Comparison of ENCODE assay signal across 15 cellular contexts in genomic region chr4:2402941-2403340, GRCh38. TPM values are rescaled to one million over a fixed set of nuclear protein-coding genes. Genes with fewer than 3 reads are reported as not detected.
DNase-seq lines count a peak whose midpoint lies in the region; ATAC-seq and TF ChIP-seq lines count a peak whose summit lies in the region.
"Had no signal": no experiment of that assay in that cellular context is flagged by ENCODE, and none has a peak within 500 bp of the region (broad histone marks: within the 10 kb centered on the region; RNA-seq: fewer than 3 reads in every experiment).

No MANE protein-coding gene starts in this region.

- peak overlapping the region; percentile 78 for H3K4me3 Mint-ChIP-seq in CD4-positive, alpha-beta T cell
- no peak overlapping the region for H3K4me3 Mint-ChIP-seq in stimulated activated naive B cell treated with anti-CD40 and anti-IgM and Interleukin-4, amounts not matched to agents 10 μg/mL and 1 μg/mL and 100 μg/mL, for 72 hours

- H3K27me3 ChIP-seq in CD4-positive, alpha-beta T cell (ENCODE audit: control insufficient read depth, insufficient read depth, low read length), result no peaks in the 10 kb centered on the region
- H3K27me3 ChIP-seq in iPS-20b (ENCODE audit: insufficient read depth, low read length), result peaks cover 32% of the 10 kb centered on the region
- H3K27me3 ChIP-seq in parathyroid adenoma (ENCODE audit: control insufficient read depth, insufficient read depth, low read length), result no peaks in the 10 kb centered on the region
- no peaks in the 10 kb centered on the region for H3K27me3 ChIP-seq in MG63

- H3K27me3 Mint-ChIP-seq in CD4-positive, alpha-beta T cell, result no peaks in the 10 kb centered on the region
- peaks cover 43 to 49% of the 10 kb centered on the region in 2 donors for H3K27me3 Mint-ChIP-seq in stimulated activated naive B cell treated with anti-CD40 and anti-IgM and Interleukin-4, amounts not matched to agents 10 μg/mL and 1 μg/mL and 100 μg/mL, for 72 hours

- H3K4me1 ChIP-seq in iPS-20b (ENCODE audit: insufficient read depth, low read length) (peaks cover 5% of the 10 kb centered on the region), parathyroid adenoma (no peaks in the 10 kb centered on the region)

- H3K36me3 Mint-ChIP-seq in CD4-positive, alpha-beta T cell (ENCODE audit: low read depth), result no peaks in the 10 kb centered on the region
- no peaks in the 10 kb centered on the region for H3K36me3 Mint-ChIP-seq in stimulated activated naive B cell treated with anti-CD40 and anti-IgM and Interleukin-4, amounts not matched to agents 10 μg/mL and 1 μg/mL and 100 μg/mL, for 72 hours

- intact Hi-C loops in CD4-positive, alpha-beta T cell (cut with DNase I, micrococcal nuclease), result no loop called here

- H3K4me3 ChIP-seq in iPS-20b (ENCODE audit: low read length) (peak overlapping the region; percentile 65; the same call in 1 of the 2 replicates), parathyroid adenoma (ENCODE audit: low read depth, low read length) (no peak overlapping the region), MG63 (no peak overlapping the region)

- H3K79me2 ChIP-seq in parathyroid adenoma, result no peaks in the 10 kb centered on the region

- no peaks in the 10 kb centered on the region for H3K9me3 ChIP-seq in CD4-positive, alpha-beta T cell (ENCODE audit: control insufficient read depth, low read length)
- H3K9me3 ChIP-seq in iPS-20b (ENCODE audit: insufficient read depth, low read depth, low read length) (no peaks in the 10 kb centered on the region), parathyroid adenoma (ENCODE audit: control insufficient read depth, low read length) (no peaks in the 10 kb centered on the region), MG63 (no peaks in the 10 kb centered on the region)

- peaks cover 42% of the 10 kb centered on the region for H3K4me1 Mint-ChIP-seq in CD4-positive, alpha-beta T cell (ENCODE audit: low read depth)
- H3K4me1 Mint-ChIP-seq in stimulated activated naive B cell treated with anti-CD40 and anti-IgM and Interleukin-4, amounts not matched to agents 10 μg/mL and 1 μg/mL and 100 μg/mL, for 72 hours, result peaks cover 6 to 7% of the 10 kb centered on the region in 2 donors

- H3K27ac ChIP-seq in CD4-positive, alpha-beta T cell (ENCODE audit: low read depth, low read length), result no peak overlapping the region
- H3K27ac ChIP-seq in VCaP (peak overlapping the region; percentile 33), iPS-20b (ENCODE audit: low read length) (no peak overlapping the region), parathyroid adenoma (no peak overlapping the region)
- H3K27ac ChIP-seq: KMS-11 had no signal

- no peak for DNase-seq in CD4-positive, alpha-beta T cell
- no peak for DNase-seq in NCI-H1105 treated with DMSO at 0.1 percent for 48 hours (lab: John Stamatoyannopoulos, UW)
- DNase-seq in DMS53 (lab: John Stamatoyannopoulos, UW), result no peak
- DNase-seq in stimulated activated naive B cell treated with anti-CD40 and anti-IgM and Interleukin-4, amounts not matched to agents 10 μg/mL and 1 μg/mL and 100 μg/mL, for 72 hours, result no peak
- DNase-seq in MG63, result no peak
- DNase-seq: NCI-H748 treated with DMSO at 0.1 percent for 48 hours; stimulated activated CD4-positive, alpha-beta T cell treated with anti-CD3 and anti-CD28 coated beads, Interleukin-2, amount 100 ng/mL, for 48 hours had no signal

- CTCF ChIA-PET in CD4-positive, alpha-beta T cell (lab: Charles Lee), result interaction anchor here (1.3 to 3.3 kb wide), 3 partner anchors 10 to 16 kb away, joined by 3 to 14 read pairs (median 6); partner anchors contain the start of gene CFAP99

- TF ChIP-seq CTCF in CD4-positive, alpha-beta T cell (IDR thresholded peaks at IDR 0.05), result no peak
- TF ChIP-seq CTCF in VCaP (conservative IDR thresholded peaks at IDR 0.05) (no peak), parathyroid adenoma (IDR thresholded peaks at IDR 0.05) (no peak)

- POLR2A ChIA-PET in CD4-positive, alpha-beta T cell (lab: Charles Lee), result interaction anchor here (1.0 to 2.6 kb wide), 5 partner anchors 8 to 141 kb away, joined by 3 to 20 read pairs (median 3); partner anchors contain the start of genes CFAP99, MXD4 and ZFYVE28

- no peak overlapping the region for H2AFZ ChIP-seq in parathyroid adenoma

- no peak for ATAC-seq in CD4-positive, alpha-beta T cell (ENCODE audit: poor library complexity)
- ATAC-seq in stimulated activated naive B cell treated with anti-CD40 and anti-IgM and Interleukin-4, amounts not matched to agents 10 μg/mL and 1 μg/mL and 100 μg/mL, for 72 hours (replicated peaks), result no peak

- peak overlapping the region; percentile 65 for H3K4me2 ChIP-seq in parathyroid adenoma (ENCODE audit: low read length)
- H3K4me2 ChIP-seq: KMS-11 had no signal

- H3K9ac ChIP-seq in iPS-20b (ENCODE audit: low read depth, low read length) (peak overlapping the region; percentile 37; the same call in 1 of the 2 replicates), parathyroid adenoma (no peak overlapping the region)
- H3K9ac ChIP-seq: KMS-11 had no signal

- H3K36me3 ChIP-seq in iPS-20b (ENCODE audit: insufficient read depth, low read depth, low read length) (no peaks in the 10 kb centered on the region), parathyroid adenoma (ENCODE audit: control insufficient read depth, insufficient read depth, low read length) (no peaks in the 10 kb centered on the region), MG63 (no peaks in the 10 kb centered on the region)

- no peak overlapping the region for H3K27ac Mint-ChIP-seq in CD4-positive, alpha-beta T cell
- no peak overlapping the region for H3K27ac Mint-ChIP-seq in stimulated activated naive B cell treated with anti-CD40 and anti-IgM and Interleukin-4, amounts not matched to agents 10 μg/mL and 1 μg/mL and 100 μg/mL, for 72 hours
- H3K27ac Mint-ChIP-seq: B cell; dendritic cell treated with granulocyte-macrophage colony-stimulating factor and Interleukin-4, amounts not matched to agents 40 ng/mL and 50 ng/mL, for 4 days had no signal

- no peaks in the 10 kb centered on the region for H3K9me3 Mint-ChIP-seq in CD4-positive, alpha-beta T cell
- H3K9me3 Mint-ChIP-seq in stimulated activated naive B cell treated with anti-CD40 and anti-IgM and Interleukin-4, amounts not matched to agents 10 μg/mL and 1 μg/mL and 100 μg/mL, for 72 hours, result no peaks in the 10 kb centered on the region
- H3K9me3 Mint-ChIP-seq: dendritic cell treated with granulocyte-macrophage colony-stimulating factor and Interleukin-4, amounts not matched to agents 40 ng/mL and 50 ng/mL, for 4 days had no signal

RNA-seq across cellular contexts. Expression of gene ZFYVE28, which starts 15.5 kb away (rescaled TPM):
- total RNA-seq in CD4-positive, alpha-beta T cell, result 10 to 100 TPM; 26.2 to 28.0 TPM
- total RNA-seq in MG63 (2014; rRNA removed; shearing (Covaris generic); ENCODE audit: low replicate concordance), result 1.5 and 3.1 TPM in 2 replicates

RNA-seq across cellular contexts. Expression of gene CFAP99, which starts 15.8 kb away (rescaled TPM):
- total RNA-seq in CD4-positive, alpha-beta T cell, result under 1 TPM in 1 of 2 experiments, not detected in 1; 0.17 TPM
- total RNA-seq in MG63 (2014; rRNA removed; shearing (Covaris generic); ENCODE audit: low replicate concordance), result not detected in 2 replicates
- total RNA-seq: B cell, fibroblast of villous mesenchyme, kidney epithelial cell had no signal
